In genomic region chr1:204941415-204942338, GRCh38 we compare ENCODE assay signal across 8 cellular contexts.
DNase-seq lines count a peak whose midpoint lies in the region; ATAC-seq, FAIRE-seq and TF ChIP-seq lines count a peak whose summit lies in the region.
"Had no signal": no experiment of that assay in that cellular context is flagged by ENCODE, and none has a peak within 500 bp of the region (broad histone marks: within the 10 kb centered on the region; RNA-seq: fewer than 3 reads in every experiment).

No MANE protein-coding gene starts in this region.

- peak; percentile 88 for ATAC-seq in GM12878
- no peak for ATAC-seq in HG03469 (IDR thresholded peaks at IDR 0.05; ENCODE audit: unreplicated experiment)

- H2AFZ ChIP-seq in GM12878 (ENCODE audit: control insufficient read depth, low read depth, low read length) = no peak overlapping the region

- TF ChIP-seq CTCF in GM12878 (IDR thresholded peaks at IDR 0.05 in 2 of 3, conservative IDR thresholded peaks at IDR 0.05 in 1 of 3; ENCODE audit: control insufficient read depth in 2 of 3, extremely low read depth in 1 of 3, insufficient read depth in 1 of 3, low read depth in 3 of 3, low read length in 3 of 3) (peak; percentile 81 to 95 (median 91)), spleen (IDR thresholded peaks at IDR 0.05 in 8 of 11, conservative IDR thresholded peaks at IDR 0.05 in 3 of 11) (peak; percentile 16 to 73 (median 62))

- H4K20me1 ChIP-seq in GM12878 (ENCODE audit: control insufficient read depth, insufficient read depth) = no peaks in the 10 kb centered on the region

- no peaks in the 10 kb centered on the region for H3K9me3 ChIP-seq in MG63
- H3K9me3 ChIP-seq in SJCRH30 (replicated peaks) = no peaks in the 10 kb centered on the region
- no peaks in the 10 kb centered on the region for H3K9me3 ChIP-seq in GM12878 (replicated peaks; ENCODE audit: control insufficient read depth, insufficient read depth, low read length)
- H3K9me3 ChIP-seq in spleen = no peaks in the 10 kb centered on the region

- intact Hi-C loops in GM12878 (cut with micrococcal nuclease; ENCODE audit: unreplicated experiment) (loop anchor here (1.0 to 10.0 kb wide), 3 partner anchors 114 to 377 kb away; no protein-coding TSS in a partner anchor), spleen (cut with DNase I; ENCODE audit: low total_unique reads) (no loop called here)

- H3K27me3 ChIP-seq in MG63 (no peaks in the 10 kb centered on the region), SJCRH30 (no peaks in the 10 kb centered on the region), GM12878 (replicated peaks in 1 of 2; ENCODE audit: control insufficient read depth in 2 of 2, insufficient read depth in 2 of 2, low read length in 1 of 2) (peaks cover 0 to 6% of the 10 kb centered on the region in 2 experiments; a peak in 3 of 4 replicates), spleen (replicated peaks in 1 of 7) (peaks cover 0 to 23% (median 0%) of the 10 kb centered on the region in 7 donors)

- peak; percentile 75 for FAIRE-seq in GM12878 (lab: Jason Lieb, UNC)
- FAIRE-seq: colon had no signal

- RAD21 ChIA-PET in GM12878 (lab: Charles Lee; ENCODE audit: unreplicated experiment) = interaction anchor here (0.7 to 3.4 kb wide), 5 partner anchors 20 to 376 kb away, joined by 3 to 20 read pairs (median 6); no protein-coding TSS in a partner anchor

- TF ChIP-seq RAD21 in GM12878 (IDR thresholded peaks at IDR 0.05; ENCODE audit: insufficient read depth, low read depth, low read length) = peak; percentile 51

- no TSS peak for BruUV-seq in GM12878 (replicated peaks; lab: Mats Ljungman, UMichigan)

- H3K36me3 ChIP-seq in MG63 = no peaks in the 10 kb centered on the region
- peaks cover 2% of the 10 kb centered on the region; the same call in 1 of the 2 replicates for H3K36me3 ChIP-seq in SJCRH30
- H3K36me3 ChIP-seq in GM12878 (ENCODE audit: control insufficient read depth in 2 of 2, insufficient read depth in 2 of 2, low read length in 1 of 2) = no peaks in the 10 kb centered on the region
- H3K36me3 ChIP-seq in spleen = no peaks in the 10 kb centered on the region

- H3K9ac ChIP-seq in GM12878 (ENCODE audit: control insufficient read depth, insufficient read depth, low read length) = no peak overlapping the region

- peak overlapping the region; percentile 3; the same call in 1 of the 2 replicates for H3K27ac ChIP-seq in SJCRH30
- no peak overlapping the region for H3K27ac ChIP-seq in GM12878 (ENCODE audit: control insufficient read depth, insufficient read depth)
- H3K27ac ChIP-seq in spleen = no peak overlapping the region

- CTCF ChIA-PET in GM12878 (lab: Yijun Ruan, JAX) = interaction anchor here (0.6 to 3.1 kb wide), 30 partner anchors 11 to 1444 kb away, joined by 3 to 33 read pairs (median 4); no protein-coding TSS in a partner anchor

- POLR2A ChIA-PET in GM12878 (lab: Charles Lee) = no interaction called here

- SMC1A ChIA-PET in GM12878 (lab: Charles Lee; ENCODE audit: uncharacterized antibody, unreplicated experiment) = interaction anchor here (0.9 to 2.9 kb wide), 7 partner anchors 11 to 134 kb away, joined by 3 to 19 read pairs (median 3); no protein-coding TSS in a partner anchor

- H3K4me3 ChIP-seq in MG63 = no peak overlapping the region
- H3K4me3 ChIP-seq in SJCRH30 = no peak overlapping the region
- H3K4me3 ChIP-seq in GM12878 = no peak overlapping the region
- no peak overlapping the region for H3K4me3 ChIP-seq in spleen

- 30% methylated on average over 15 of the region's 15 CpGs for WGBS in GM12878 (ENCODE audit: insufficient coverage, insufficient replicate concordance, low lambda C conversion rate, missing lambda C conversion rate)
- 30 to 37% (median 33%) methylated on average over 15 of the region's 15 CpGs for WGBS in spleen, 5 donors

- peaks cover 19% of the 10 kb centered on the region for H3K4me1 ChIP-seq in SJCRH30
- no peaks in the 10 kb centered on the region for H3K4me1 ChIP-seq in GM12878 (ENCODE audit: control insufficient read depth, insufficient read depth, low read length)
- peaks cover 0 to 20% (median 0%) of the 10 kb centered on the region in 6 donors for H3K4me1 ChIP-seq in spleen

- TF ChIP-seq POLR2A in GM12878 (IDR thresholded peaks at IDR 0.05; ENCODE audit: low read depth, low read length) (no peak), spleen (IDR thresholded peaks at IDR 0.05) (no peak)

- no peak overlapping the region for H3K4me2 ChIP-seq in GM12878 (ENCODE audit: control insufficient read depth, insufficient read depth)

- no peaks in the 10 kb centered on the region for H3K79me2 ChIP-seq in GM12878 (ENCODE audit: control insufficient read depth, insufficient read depth, low read length)

- DNase-seq in GM03348 (ENCODE audit: low spot score) (peak; percentile 88), MG63 (peak; percentile 54), SJCRH30 (peak; percentile 80 to 95), GM12878 (ENCODE audit: low read depth, low spot score) (no peak), iPS DF 19.7 (ENCODE audit: low read depth, low spot score) (peak; percentile 50), spleen (peak; percentile 86)

- in situ Hi-C loops in GM12878 (cut with MboI) = no loop called here

- no peak for TF ChIP-seq EP300 in GM12878 (IDR thresholded peaks at IDR 0.05; ENCODE audit: borderline replicate concordance in 1 of 2, control insufficient read depth in 1 of 2, low read depth in 2 of 2, low read length in 2 of 2)

TF ChIP-seq in GM12878, 131 proteins besides CTCF, POLR2A, EP300 and RAD21:
- no peak for TF ChIP-seq ZNF384 (IDR thresholded peaks at IDR 0.05; ENCODE audit: borderline replicate concordance, low read depth, low read length)
- TF ChIP-seq, protein P1, sequence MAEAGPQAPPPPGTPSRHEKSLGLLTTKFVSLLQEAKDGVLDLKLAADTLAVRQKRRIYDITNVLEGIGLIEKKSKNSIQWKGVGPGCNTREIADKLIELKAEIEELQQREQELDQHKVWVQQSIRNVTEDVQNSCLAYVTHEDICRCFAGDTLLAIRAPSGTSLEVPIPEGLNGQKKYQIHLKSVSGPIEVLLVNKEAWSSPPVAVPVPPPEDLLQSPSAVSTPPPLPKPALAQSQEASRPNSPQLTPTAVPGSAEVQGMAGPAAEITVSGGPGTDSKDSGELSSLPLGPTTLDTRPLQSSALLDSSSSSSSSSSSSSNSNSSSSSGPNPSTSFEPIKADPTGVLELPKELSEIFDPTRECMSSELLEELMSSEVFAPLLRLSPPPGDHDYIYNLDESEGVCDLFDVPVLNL (IDR thresholded peaks at IDR 0.05; ENCODE audit: low read depth, low read length) = no peak
- TF ChIP-seq YY1 (IDR thresholded peaks at IDR 0.05; ENCODE audit: low read depth, low read length) = peak; percentile 61
- peak; percentile 52; the same call in 1 of the 2 replicates for TF ChIP-seq RUNX3 (IDR thresholded peaks at IDR 0.05; ENCODE audit: low read length)
- TF ChIP-seq SMC3 (IDR thresholded peaks at IDR 0.05; ENCODE audit: borderline replicate concordance, low read length) = peak; percentile 50; the same call in 1 of the 2 replicates
- TF ChIP-seq ZNF24 (IDR thresholded peaks at IDR 0.05) = peak; percentile 75
